In the genomic region with DNA sequence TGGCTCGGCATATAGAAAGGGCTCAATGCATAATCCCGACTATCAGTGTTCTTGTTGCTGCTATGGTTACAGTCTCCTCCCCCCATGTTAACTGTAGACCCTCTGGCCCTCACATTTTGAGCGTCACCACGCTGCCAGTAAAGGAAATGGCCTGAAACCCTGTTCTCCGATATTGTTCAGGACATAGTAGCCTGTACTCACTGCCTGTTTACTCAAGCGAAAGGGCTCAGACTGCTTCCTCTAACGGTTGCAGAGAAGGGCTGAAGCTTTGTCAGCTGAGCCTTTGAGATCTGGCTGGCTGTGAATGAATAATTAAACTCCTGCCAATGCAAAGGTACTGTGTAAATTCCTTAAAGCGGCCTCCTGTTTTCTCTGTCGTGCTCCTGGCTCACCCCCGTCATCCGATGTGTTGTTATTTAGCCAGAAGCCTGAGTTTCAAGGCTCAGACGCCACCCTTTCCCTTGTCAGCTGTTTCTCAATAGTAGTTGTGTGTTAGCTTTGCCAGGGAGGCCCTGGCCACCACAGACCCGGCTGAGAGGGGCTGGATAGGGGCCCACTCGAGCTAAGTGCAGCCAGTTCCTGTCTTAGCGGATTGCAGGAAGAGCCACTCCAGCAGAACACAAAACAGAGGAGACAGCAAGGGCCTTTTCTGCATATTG, we compare ENCODE assay signal across 8 cellular contexts. TPM values are rescaled to one million over a fixed set of nuclear protein-coding genes. Genes with fewer than 3 reads are reported as not detected.
DNase-seq lines count a peak whose midpoint lies in the region; ATAC-seq and TF ChIP-seq lines count a peak whose summit lies in the region.

No MANE protein-coding gene starts in this region.

- H3K27me3 ChIP-seq in HUES6 (ENCODE audit: control insufficient read depth, insufficient read depth, low read length) (no peaks in the 10 kb centered on the region), adipocyte (replicated peaks; ENCODE audit: control insufficient read depth, insufficient read depth, low read length) (no peaks in the 10 kb centered on the region), sigmoid colon (no peaks in the 10 kb centered on the region)
- no peaks in the 10 kb centered on the region for H3K27me3 ChIP-seq in CD4-positive, alpha-beta T cell (ENCODE audit: control insufficient read depth, insufficient read depth, low read length)

- POLR2A ChIA-PET in CD4-positive, alpha-beta T cell (lab: Charles Lee), result no interaction called here

- no peaks in the 10 kb centered on the region for H3K36me3 Mint-ChIP-seq in CD4-positive, alpha-beta T cell (ENCODE audit: low read depth)

- peak overlapping the region; percentile 3; the same call in 1 of the 2 replicates for H3K27ac ChIP-seq in HUES6 (ENCODE audit: low read depth, low read length)
- peak overlapping the region; percentile 52 to 76 (median 66) for H3K27ac ChIP-seq in sigmoid colon
- no peak overlapping the region for H3K27ac ChIP-seq in CD4-positive, alpha-beta T cell (ENCODE audit: low read depth, low read length)

- no peaks in the 10 kb centered on the region for H3K9me3 Mint-ChIP-seq in CD4-positive, alpha-beta T cell

- H3K9ac ChIP-seq in HUES6 (ENCODE audit: low read length) (no peak overlapping the region), adipocyte (ENCODE audit: low read length) (peak overlapping the region; percentile 82)

- no peak for TF ChIP-seq CTCF in sigmoid colon (IDR thresholded peaks at IDR 0.05)
- no peak for TF ChIP-seq CTCF in CD4-positive, alpha-beta T cell (IDR thresholded peaks at IDR 0.05)

- intact Hi-C loops in sigmoid colon (cut with DNase I), result no loop called here
- intact Hi-C loops in CD4-positive, alpha-beta T cell (cut with DNase I, micrococcal nuclease), result no loop called here

- peak in 1 of 4 donors; percentile 34 for TF ChIP-seq EP300 in sigmoid colon (IDR thresholded peaks at IDR 0.05)

- H3K27ac Mint-ChIP-seq in CD4-positive, alpha-beta T cell, result no peak overlapping the region

- H3K27me3 Mint-ChIP-seq in CD4-positive, alpha-beta T cell, result peaks cover 29% of the 10 kb centered on the region

- H3K4me3 ChIP-seq in HUES6 (ENCODE audit: low read depth, low read length), result 0 out of 2 replicates have a peak overlapping the region, but pooled peaks have one; percentile 3
- H3K4me3 ChIP-seq in adipocyte (ENCODE audit: low read length), result peak overlapping the region; percentile 62
- H3K4me3 ChIP-seq in iPS-18c (ENCODE audit: insufficient read depth, low read depth, low read length), result peak overlapping the region; percentile 6; the same call in 1 of the 2 replicates
- no peak overlapping the region for H3K4me3 ChIP-seq in sigmoid colon

- CTCF ChIA-PET in CD4-positive, alpha-beta T cell (lab: Charles Lee), result no interaction called here

- H3K4me3 Mint-ChIP-seq in CD4-positive, alpha-beta T cell, result no peak overlapping the region

- DNase-seq in ELF-1 (ENCODE audit: low read depth, low spot score) (peak; percentile 59), adipocyte (ENCODE audit: low read depth) (no peak), sigmoid colon (peak; percentile 89), COLO829 (ENCODE audit: low spot score) (no peak)
- no peak for DNase-seq in activated T-cell treated with anti-CD3 and anti-CD28 coated beads, Interleukin-2, amount 50 U/mL, for 1 hour
- no peak for DNase-seq in CD4-positive, alpha-beta T cell

- TF ChIP-seq POLR2A in sigmoid colon (IDR thresholded peaks at IDR 0.05), result no peak

- no peaks in the 10 kb centered on the region for H3K36me3 ChIP-seq in HUES6 (ENCODE audit: control insufficient read depth, insufficient read depth, low read length)
- no peaks in the 10 kb centered on the region for H3K36me3 ChIP-seq in adipocyte (ENCODE audit: control insufficient read depth, insufficient read depth, low read length, severe bottlenecking)
- no peaks in the 10 kb centered on the region for H3K36me3 ChIP-seq in sigmoid colon

- no peaks in the 10 kb centered on the region for H3K4me1 Mint-ChIP-seq in CD4-positive, alpha-beta T cell (ENCODE audit: low read depth)

- no peak for ATAC-seq in CD4-positive, alpha-beta T cell (ENCODE audit: poor library complexity)

- H3K4me1 ChIP-seq in HUES6 (ENCODE audit: control insufficient read depth, insufficient read depth, low read length) (peaks cover 13% of the 10 kb centered on the region), adipocyte (ENCODE audit: control insufficient read depth, insufficient read depth, low read length) (peaks cover 53% of the 10 kb centered on the region), sigmoid colon (peaks cover 0 to 16% (median 13%) of the 10 kb centered on the region in 4 donors)

- H3K9me3 ChIP-seq in HUES6 (ENCODE audit: control insufficient read depth, insufficient read depth, low read depth, low read length), result peaks cover 15% of the 10 kb centered on the region
- H3K9me3 ChIP-seq in adipocyte (ENCODE audit: control insufficient read depth, low read length), result peaks cover 5% of the 10 kb centered on the region
- H3K9me3 ChIP-seq in iPS-18c (ENCODE audit: control insufficient read depth, insufficient read depth, low read length), result no peaks in the 10 kb centered on the region
- H3K9me3 ChIP-seq in sigmoid colon, result peaks cover 0 to 6% (median 0%) of the 10 kb centered on the region in 4 donors
- H3K9me3 ChIP-seq in CD4-positive, alpha-beta T cell (ENCODE audit: control insufficient read depth, low read length), result peaks cover 4% of the 10 kb centered on the region

- 6 to 16% methylated on average over 15 of the region's 15 CpGs for WGBS in sigmoid colon, 2 donors

RNA-seq across cellular contexts. Expression of a gene that starts 31.2 kb away (rescaled TPM):
- total RNA-seq in sigmoid colon, result 10 to 100 TPM; 17.7 to 19.9 (median 18.8) TPM
- 10 to 100 TPM in 2 of 3 donors, 1 to 10 TPM in 1; 8.4 to 23.2 (median 12.3) TPM for polyA plus RNA-seq in sigmoid colon
- total RNA-seq in CD4-positive, alpha-beta T cell, result 10 to 100 TPM; 21.2 to 21.9 TPM

Comparison
In these comparisons a context has a peak if more than half of its experiments do, and no peak if none do; other contexts are left out.
1. DNase-seq: peak in ELF-1 (single experiment) and sigmoid colon (single experiment); none in adipocyte (single experiment), activated T-cell treated with anti-CD3 and anti-CD28 coated beads, Interleukin-2, amount 50 U/mL, for 1 hour (single experiment), CD4-positive, alpha-beta T cell (0 of 10) and COLO829 (single experiment).
2. H3K4me3 ChIP-seq: peak in HUES6 (single experiment), adipocyte (single experiment) and iPS-18c (single experiment); none in sigmoid colon (0 of 4).